19 cellular contexts compared by ENCODE assay signal in genomic region chr11:70860855-70861254, GRCh38.
"Had no signal": no experiment of that assay in that cellular context is flagged by ENCODE, and none has a peak within 500 bp of the region (broad histone marks: within the 10 kb centered on the region; RNA-seq: fewer than 3 reads in every experiment).

No MANE protein-coding gene starts in this region.

- H3K27ac ChIP-seq: cardiac muscle cell, lower lobe of right lung, right atrium auricular region, thyroid gland, VCaP had no signal

- H3K4me1 ChIP-seq: lower lobe of right lung, right atrium auricular region had no signal

- H3K4me3 Mint-ChIP-seq: activated CD4-positive, alpha-beta memory T cell treated with anti-CD3 and anti-CD28 coated beads for 36 hours; activated naive CD8-positive, alpha-beta T cell treated with anti-CD3 and anti-CD28 coated beads for 36 hours; activated T-helper 17 cell treated with anti-CD3 and anti-CD28 coated beads, Interleukin-2, amount 50 U/mL, for 72 hours; effector memory CD8-positive, alpha-beta T cell; natural killer cell had no signal

- H3K4me1 Mint-ChIP-seq: activated naive CD8-positive, alpha-beta T cell treated with anti-CD3 and anti-CD28 coated beads for 36 hours; activated T-helper 17 cell treated with anti-CD3 and anti-CD28 coated beads, Interleukin-2, amount 50 U/mL, for 72 hours had no signal

- H3K27ac Mint-ChIP-seq: activated CD4-positive, alpha-beta memory T cell treated with anti-CD3 and anti-CD28 coated beads for 36 hours; activated naive CD8-positive, alpha-beta T cell treated with anti-CD3 and anti-CD28 coated beads for 36 hours; activated T-helper 17 cell treated with anti-CD3 and anti-CD28 coated beads, Interleukin-2, amount 50 U/mL, for 72 hours; effector memory CD8-positive, alpha-beta T cell; natural killer cell had no signal

- H3K9me3 Mint-ChIP-seq: activated CD4-positive, alpha-beta memory T cell treated with anti-CD3 and anti-CD28 coated beads for 36 hours; activated naive CD8-positive, alpha-beta T cell treated with anti-CD3 and anti-CD28 coated beads for 36 hours; effector memory CD8-positive, alpha-beta T cell had no signal

- H3K36me3 ChIP-seq: cardiac muscle cell, lower lobe of right lung, right atrium auricular region, thyroid gland had no signal

- H3K9me3 ChIP-seq: lower lobe of right lung, right atrium auricular region, thyroid gland had no signal

- ATAC-seq: activated T-helper 17 cell treated with anti-CD3 and anti-CD28 coated beads, Interleukin-2, amount 50 U/mL, for 72 hours; effector memory CD8-positive, alpha-beta T cell; lower lobe of right lung; natural killer cell had no signal

- H3K36me3 Mint-ChIP-seq: activated CD4-positive, alpha-beta memory T cell treated with anti-CD3 and anti-CD28 coated beads for 36 hours; activated naive CD8-positive, alpha-beta T cell treated with anti-CD3 and anti-CD28 coated beads for 36 hours; natural killer cell had no signal

- H3K27me3 ChIP-seq: cardiac muscle cell, right atrium auricular region, thyroid gland had no signal

- H3K4me3 ChIP-seq: cardiac muscle cell, lower lobe of right lung, right atrium auricular region, thyroid gland had no signal

- DNase-seq: activated CD4-positive, alpha-beta memory T cell treated with anti-CD3 and anti-CD28 coated beads for 36 hours; activated naive CD4-positive, alpha-beta T cell; activated naive CD8-positive, alpha-beta T cell treated with anti-CD3 and anti-CD28 coated beads for 36 hours; amniotic stem cell; effector memory CD8-positive, alpha-beta T cell; islet precursor cell; left colon; lower lobe of right lung; natural killer cell; stimulated activated CD4-positive, alpha-beta T cell treated with anti-CD3 and anti-CD28 coated beads, Interleukin-12 subunit alpha, Interleukin-12 subunit beta, amount 100 ng/mL, for 4 hours; stimulated activated CD4-positive, alpha-beta T cell treated with anti-CD3 and anti-CD28 coated beads, Interleukin-1b, Interleukin-23, amount 100 ng/mL, for 48 hours; stimulated activated CD8-positive, alpha-beta memory T cell treated with anti-CD3 and anti-CD28 coated beads, Interleukin-4, amount 100 ng/mL, for 48 hours; stimulated activated naive CD4-positive, alpha-beta T cell; T-helper 2 cell; thyroid gland had no signal
